6 cellular contexts compared by ENCODE assay signal in the genomic region with DNA sequence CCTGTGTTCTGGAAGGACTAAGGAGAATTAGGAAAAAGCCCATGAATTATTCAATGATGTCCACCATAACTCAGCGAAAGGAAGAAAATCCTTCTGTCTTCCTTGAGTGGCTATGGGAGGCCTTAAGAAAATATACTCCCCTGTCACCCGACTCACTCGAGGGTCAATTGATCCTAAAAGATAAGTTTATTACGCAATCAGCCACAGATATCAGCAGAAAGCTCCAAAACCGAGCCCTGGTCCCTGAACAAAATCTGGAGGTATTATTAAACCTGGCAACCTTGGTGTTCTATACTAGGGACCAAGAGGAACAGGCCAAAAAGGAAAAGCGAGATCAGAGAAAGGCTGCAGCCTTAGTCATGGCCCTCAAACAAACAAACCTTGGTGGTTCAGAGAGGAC. TPM values are rescaled to one million over a fixed set of nuclear protein-coding genes. Genes with fewer than 3 reads are reported as not detected.
DNase-seq lines count a peak whose midpoint lies in the region; ATAC-seq, FAIRE-seq and TF ChIP-seq lines count a peak whose summit lies in the region.
"Not testable (repeated sequence)": the region's sequence is repeated elsewhere in the genome, so short reads cannot be mapped to it uniquely, and the experiment has no call there.

No MANE protein-coding gene starts in this region.

- H3K4me3 Mint-ChIP-seq in endodermal cell, result peak overlapping the region; percentile 5

- TF ChIP-seq CTCF in IMR-90 (conservative IDR thresholded peaks at IDR 0.05; ENCODE audit: low read depth, low read length); K562 (IDR thresholded peaks at IDR 0.05 in 2 of 3, conservative IDR thresholded peaks at IDR 0.05 in 1 of 3; ENCODE audit: insufficient read depth in 2 of 3, low read depth in 1 of 3, low read length in 3 of 3); endodermal cell (conservative IDR thresholded peaks at IDR 0.05); HepG2 (CRISPR knock-in tag; IDR thresholded peaks at IDR 0.05): not testable (repeated sequence)

- not testable (repeated sequence) for H2AK9ac ChIP-seq in IMR-90 (replicated peaks; ENCODE audit: low read depth, low read length, poor library complexity)

- not testable (repeated sequence) for ATAC-seq in IMR-90 (ENCODE audit: low read depth); K562; HepG2

- H3K14ac ChIP-seq in IMR-90 (replicated peaks; ENCODE audit: low read depth, low read length), result not testable (repeated sequence)

- whole genome bisulfite sequencing in IMR-90 (ENCODE audit: extremely low coverage in 2 of 2, insufficient read length in 1 of 2), 2 experiments, result 78% methylated on average over 3 of the region's 6 CpGs; no CpG with 5 or more reads in 1 of the 2 experiments
- 15% methylated on average over 5 of the region's 6 CpGs for WGBS in K562 (ENCODE audit: insufficient coverage, low coverage, missing lambda C conversion rate)
- 83 to 86% methylated on average over 2 to 6 of the region's 6 CpGs for WGBS in endodermal cell (ENCODE audit: insufficient coverage in 1 of 2, insufficient read length in 1 of 2), 2 experiments
- WGBS in HepG2 (ENCODE audit: low lambda C conversion rate), result 67% methylated on average over 6 of the region's 6 CpGs
- no CpG with 5 or more reads among the region's 6 CpGs for WGBS in mesendoderm (ENCODE audit: extremely low coverage, insufficient coverage, low lambda C conversion rate)

- not testable (repeated sequence) for TF ChIP-seq EP300 in Ishikawa (IDR thresholded peaks at IDR 0.05; ENCODE audit: borderline replicate concordance); K562 (IDR thresholded peaks at IDR 0.05; ENCODE audit: low read length); HepG2 (IDR thresholded peaks at IDR 0.05; ENCODE audit: low read depth in 2 of 2, low read length in 2 of 2); HepG2 (CRISPR knock-in tag; IDR thresholded peaks at IDR 0.05; ENCODE audit: borderline replicate concordance)

- H3K18ac ChIP-seq in IMR-90 (ENCODE audit: low read depth, low read length); mesendoderm (ENCODE audit: low read length): not testable (repeated sequence)

- not testable (repeated sequence) for H4K20me1 ChIP-seq in IMR-90 (ENCODE audit: insufficient read depth, low read length); K562 (replicated peaks; ENCODE audit: control insufficient read depth, insufficient read depth, low read length); HepG2 (ENCODE audit: insufficient read depth, low read length)

- H3K27me3 Mint-ChIP-seq in endodermal cell (ENCODE audit: insufficient read depth), result not testable (repeated sequence)

- not testable (repeated sequence) for H2BK15ac ChIP-seq in IMR-90 (ENCODE audit: low read depth, low read length); mesendoderm (replicated peaks; ENCODE audit: low read depth)

- H3K79me1 ChIP-seq in IMR-90 (ENCODE audit: low read depth in 1 of 2, low read length in 2 of 2); mesendoderm (ENCODE audit: low read length): not testable (repeated sequence)

- H4K5ac ChIP-seq in IMR-90 (ENCODE audit: low read depth, low read length); mesendoderm (ENCODE audit: low read length): not testable (repeated sequence)

- H3K4me2 ChIP-seq in IMR-90 (ENCODE audit: low read depth, low read length); K562 (ENCODE audit: insufficient read depth, low read length); mesendoderm (ENCODE audit: low read length): not testable (repeated sequence)
- 0 out of 2 replicates have a peak overlapping the region, but pooled peaks have one; percentile 2 for H3K4me2 ChIP-seq in HepG2 (ENCODE audit: low read depth, low read length)

- H3K9me3 Mint-ChIP-seq in endodermal cell, result peaks cover 11% of the 10 kb centered on the region

- POLR2A ChIA-PET in IMR-90 (lab: Charles Lee; ENCODE audit: unreplicated experiment); K562 (lab: Yijun Ruan, JAX); HepG2 (lab: Yijun Ruan, JAX): not testable (repeated sequence)

- not testable (repeated sequence) for H3K4ac ChIP-seq in IMR-90 (ENCODE audit: low read depth, low read length)
- H3K4ac ChIP-seq in mesendoderm (ENCODE audit: low read depth, low read length), result peak overlapping the region; percentile 65

- H2AFZ ChIP-seq in IMR-90 (replicated peaks; ENCODE audit: low read length, poor library complexity); K562 (ENCODE audit: low read depth, low read length); HepG2 (ENCODE audit: low read length): not testable (repeated sequence)

- not testable (repeated sequence) for FAIRE-seq in K562 (lab: Jason Lieb, UNC); HepG2 (lab: Jason Lieb, UNC)

- H3K56ac ChIP-seq in IMR-90 (ENCODE audit: extremely low read depth, insufficient read depth, low read length); mesendoderm (ENCODE audit: low read length): not testable (repeated sequence)

- H3K27ac Mint-ChIP-seq in endodermal cell, result peak overlapping the region; percentile 36

- not testable (repeated sequence) for H2BK5ac ChIP-seq in IMR-90 (ENCODE audit: low read depth, low read length, poor library complexity, severe bottlenecking); mesendoderm (ENCODE audit: low read length)

- dilution Hi-C loops in IMR-90 (cut with HindIII; ENCODE audit: low sequenced_read_pairs, unreplicated experiment), result not testable (repeated sequence)

- H3K4me1 Mint-ChIP-seq in endodermal cell, result peaks cover 53% of the 10 kb centered on the region

- not testable (repeated sequence) for H3K79me2 ChIP-seq in K562 (ENCODE audit: control insufficient read depth, insufficient read depth, low read length); HepG2 (ENCODE audit: insufficient read depth, low read length); mesendoderm (ENCODE audit: control insufficient read depth, insufficient read depth, low read length)

- H3K9me1 ChIP-seq in IMR-90 (ENCODE audit: insufficient read depth, low read length); K562 (ENCODE audit: control insufficient read depth, insufficient read depth, low read length): not testable (repeated sequence)

- CTCF ChIA-PET in IMR-90 (lab: Yijun Ruan, JAX); K562 (lab: Yijun Ruan, JAX; ENCODE audit: low intra/inter-chr PET ratio); HepG2 (lab: Yijun Ruan, JAX; ENCODE audit: low intra/inter-chr PET ratio, low total read pairs): not testable (repeated sequence)

- not testable (repeated sequence) for H3K4me1 ChIP-seq in IMR-90 (ENCODE audit: control insufficient read depth, insufficient read depth, low read length); K562 (replicated peaks in 1 of 2; ENCODE audit: control insufficient read depth in 2 of 2, insufficient read depth in 2 of 2, low read length in 2 of 2); mesendoderm (ENCODE audit: control insufficient read depth, low read depth, low read length)
- H3K4me1 ChIP-seq in endodermal cell (ENCODE audit: control insufficient read depth, insufficient read depth, low read length) (peaks cover 21% of the 10 kb centered on the region), HepG2 (ENCODE audit: insufficient read depth, low read length) (peaks cover 51% of the 10 kb centered on the region)

- not testable (repeated sequence) for H3K27me3 ChIP-seq in IMR-90 (ENCODE audit: control insufficient read depth, insufficient read depth, low read length); K562 (ENCODE audit: control insufficient read depth in 2 of 2, insufficient read depth in 2 of 2, low read length in 2 of 2); endodermal cell (ENCODE audit: control insufficient read depth, insufficient read depth, low read length, poor library complexity, severe bottlenecking); HepG2 (ENCODE audit: control insufficient read depth in 1 of 2, insufficient read depth in 2 of 2, low read length in 2 of 2); mesendoderm (ENCODE audit: insufficient read depth, low read length, poor library complexity)

- intact Hi-C loops in IMR-90 (cut with micrococcal nuclease); K562 (cut with micrococcal nuclease); HepG2 (cut with micrococcal nuclease; ENCODE audit: unreplicated experiment): not testable (repeated sequence)

- H3K36me3 Mint-ChIP-seq in endodermal cell (ENCODE audit: low read depth), result not testable (repeated sequence)

- DNase-seq in IMR-90; K562 (ENCODE audit: extremely low read depth in 1 of 4, low spot score in 3 of 4); endodermal cell; HepG2 (ENCODE audit: low spot score); mesendoderm: not testable (repeated sequence)

- not testable (repeated sequence) for H4K8ac ChIP-seq in IMR-90 (ENCODE audit: low read depth in 2 of 2, low read length in 2 of 2); mesendoderm (ENCODE audit: low read depth, low read length)

- BruUV-seq in IMR-90 (replicated peaks; lab: Mats Ljungman, UMichigan); K562 (replicated peaks; lab: Mats Ljungman, UMichigan); HepG2 (replicated peaks; lab: Mats Ljungman, UMichigan): not testable (repeated sequence)

- in situ Hi-C loops in IMR-90 (cut with MboI; ENCODE audit: low sequenced_read_pairs); K562 (cut with MboI); HepG2 (cut with HindIII; ENCODE audit: extremely low pct_ligation_motif_present, low pct_unique_long_range_greater_than_20kb): not testable (repeated sequence)

- not testable (repeated sequence) for H3K27ac ChIP-seq in IMR-90 (ENCODE audit: insufficient read depth, low read length); K562 (ENCODE audit: extremely low read depth, low read depth, low read length); endodermal cell (ENCODE audit: low read depth, low read length); HepG2 (ENCODE audit: extremely low read length, insufficient read depth, low read length); mesendoderm (ENCODE audit: low read depth, low read length)

- H3K23ac ChIP-seq in IMR-90 (ENCODE audit: low read depth, low read length); mesendoderm (ENCODE audit: low read length): not testable (repeated sequence)

- not testable (repeated sequence) for H3K4me3 ChIP-seq in IMR-90 (ENCODE audit: insufficient read depth, low read depth, low read length); K562; HepG2 (replicated peaks in 1 of 3; ENCODE audit: insufficient read depth in 1 of 3, low read depth in 2 of 3, low read length in 3 of 3); mesendoderm (ENCODE audit: low read length)
- peak overlapping the region; percentile 15 for H3K4me3 ChIP-seq in endodermal cell (ENCODE audit: low read length)

- H4K91ac ChIP-seq in IMR-90 (ENCODE audit: insufficient read depth, low read depth, low read length), result not testable (repeated sequence)

- not testable (repeated sequence) for H3K36me3 ChIP-seq in IMR-90 (ENCODE audit: control insufficient read depth, insufficient read depth, low read length); K562 (ENCODE audit: control insufficient read depth, insufficient read depth, low read length); endodermal cell (ENCODE audit: control insufficient read depth, insufficient read depth, low read length); HepG2 (replicated peaks in 1 of 2; ENCODE audit: control insufficient read depth in 1 of 2, insufficient read depth in 2 of 2, low read length in 2 of 2); mesendoderm (ENCODE audit: control insufficient read depth, insufficient read depth, low read length)

- not testable (repeated sequence) for TF ChIP-seq POLR2A in IMR-90 (IDR thresholded peaks at IDR 0.05; ENCODE audit: low read depth, low read length); K562 (conservative IDR thresholded peaks at IDR 0.05); HepG2 (IDR thresholded peaks at IDR 0.05; ENCODE audit: insufficient read depth in 1 of 2, low read depth in 2 of 2, low read length in 2 of 2)

- not testable (repeated sequence) for H3K9ac ChIP-seq in IMR-90 (ENCODE audit: low read depth, low read length); K562 (ENCODE audit: insufficient read depth in 1 of 2, low read depth in 2 of 2, low read length in 2 of 2); endodermal cell (ENCODE audit: extremely low read depth, low read length, poor library complexity, severe bottlenecking); HepG2 (ENCODE audit: insufficient read depth, low read depth, low read length); mesendoderm (ENCODE audit: low read length)

- TF ChIP-seq RAD21 in IMR-90 (IDR thresholded peaks at IDR 0.05; ENCODE audit: low read length); Ishikawa (IDR thresholded peaks at IDR 0.05; ENCODE audit: low read depth); K562 (CRISPR knock-in tag; conservative IDR thresholded peaks at IDR 0.05 in 1 of 2, IDR thresholded peaks at IDR 0.05 in 1 of 2); HepG2 (CRISPR knock-in tag; IDR thresholded peaks at IDR 0.05): not testable (repeated sequence)

- not testable (repeated sequence) for H2BK20ac ChIP-seq in IMR-90 (ENCODE audit: low read depth, low read length)

- H3K9me3 ChIP-seq in IMR-90 (ENCODE audit: control insufficient read depth, insufficient read depth, low read length); K562 (replicated peaks; ENCODE audit: control insufficient read depth, insufficient read depth, low read depth, low read length); endodermal cell (ENCODE audit: control insufficient read depth, low read length); HepG2 (ENCODE audit: low read length): not testable (repeated sequence)

- H2BK120ac ChIP-seq in IMR-90 (ENCODE audit: low read depth, low read length); mesendoderm (ENCODE audit: low read depth, low read length): not testable (repeated sequence)

- H2AK5ac ChIP-seq in IMR-90 (ENCODE audit: low read depth, low read length); mesendoderm (ENCODE audit: low read length): not testable (repeated sequence)

RNA-seq across cellular contexts. Expression of a gene that starts 6.5 kb away (rescaled TPM):
- 33.6 and 39.8 TPM in 2 replicates for total RNA-seq in IMR-90 (2012; rRNA removed)
- 30.5 and 37.4 TPM in 2 replicates for polyA plus RNA-seq in IMR-90 (2012; rRNA removed)
- 7.8 and 12.8 TPM in 2 replicates for polyA plus RNA-seq in IMR-90 (2012; cell fraction: cytosol; rRNA removed)
- 14.2 and 47.4 TPM in 2 replicates for polyA plus RNA-seq in IMR-90 (2012; cell fraction: nucleus; rRNA removed; ENCODE audit: low replicate concordance)
- total RNA-seq in K562 (2011; cell fraction: chromatin; rRNA removed; ENCODE audit: low replicate concordance), result 46.0 and 79.1 TPM in 2 replicates
- 10.5 and 14.6 TPM in 2 replicates for total RNA-seq in K562 (2011; cell fraction: nucleolus; rRNA removed)
- total RNA-seq in K562 (2011; cell fraction: nucleoplasm; rRNA removed), result 23.2 and 34.0 TPM in 2 replicates
- total RNA-seq in K562 (2014; rRNA removed), result 23.2 and 25.1 TPM in 2 replicates
- total RNA-seq in K562 (2014; rRNA removed; fragmentation: Illumina TruSeq; extraction: Trizol), result 19.3 and 19.8 TPM in 2 replicates
- total RNA-seq in K562 (2015; rRNA removed; fragmentation: Illumina TruSeq; extraction: Trizol), result 17.4 and 18.4 TPM in 2 replicates
- 38.0 and 39.4 TPM in 2 replicates for total RNA-seq in K562 (2021)
- 17.5 and 20.4 TPM in 2 replicates for polyA plus RNA-seq in K562 (2011; rRNA removed)
- 23.3 and 24.7 TPM in 2 replicates for polyA plus RNA-seq in K562 (2011; cell fraction: cytosol; rRNA removed)
- polyA plus RNA-seq in K562 (2011; cell fraction: nucleus; rRNA removed), result 29.9 and 30.3 TPM in 2 replicates
- polyA plus RNA-seq in K562 (2012), result 17.0 and 22.7 TPM in 2 replicates
- 29.2 and 38.4 TPM in 2 replicates for polyA plus RNA-seq in K562 (2014; fragmentation: Illumina TruSeq; extraction: Trizol)
- 10 to 100 TPM; 15.8 to 24.6 TPM for polyA plus RNA-seq in K562 (2014; fragmentation: Nextera tagmentation; extraction: Ambion mirVana)
- 22.5 and 25.7 TPM in 2 replicates for polyA plus RNA-seq in K562 (2014; rRNA removed)
- 73.5 and 78.5 TPM in 2 replicates for polyA minus RNA-seq in K562 (2011; rRNA and poly(A)+ RNA removed)
- 22.1 and 25.6 TPM in 2 replicates for polyA minus RNA-seq in K562 (2011; cell fraction: cytosol; rRNA and poly(A)+ RNA removed)
- 10.9 and 32.5 TPM in 2 replicates for polyA minus RNA-seq in K562 (2011; cell fraction: nucleus; rRNA and poly(A)+ RNA removed)
- total RNA-seq in endodermal cell, result 10 to 100 TPM; 70.5 to 93.6 TPM
- polyA plus RNA-seq in endodermal cell (2013, experiment 1 of 2), result 38.1 TPM
- 37.3 TPM for polyA plus RNA-seq in endodermal cell (2013, experiment 2 of 2)
- 57.7 and 84.4 TPM in 2 replicates for total RNA-seq in HepG2 (2016; rRNA removed; fragmentation: Illumina TruSeq; extraction: Trizol)
- total RNA-seq in HepG2 (2016; cell fraction: cytosol; rRNA removed; fragmentation: Illumina TruSeq; extraction: Trizol; ENCODE audit: low read depth), result 9.5 and 11.1 TPM in 2 replicates
- 61.6 and 82.9 TPM in 2 replicates for total RNA-seq in HepG2 (2016; cell fraction: insoluble cytoplasmic fraction; rRNA removed; fragmentation: Illumina TruSeq; extraction: Trizol)
- 21.4 and 27.3 TPM in 2 replicates for total RNA-seq in HepG2 (2016; cell fraction: membrane; rRNA removed; fragmentation: Illumina TruSeq; extraction: Trizol)
- total RNA-seq in HepG2 (2016; cell fraction: nucleus; rRNA removed; fragmentation: Illumina TruSeq; extraction: Trizol), result 37.5 and 40.7 TPM in 2 replicates
- polyA plus RNA-seq in HepG2 (2011; rRNA removed), result 27.2 and 32.3 TPM in 2 replicates
- 20.8 and 24.8 TPM in 2 replicates for polyA plus RNA-seq in HepG2 (2011; cell fraction: cytosol; rRNA removed)
- 26.2 and 30.7 TPM in 2 replicates for polyA plus RNA-seq in HepG2 (2011; cell fraction: nucleus; rRNA removed)
- polyA plus RNA-seq in HepG2 (2012), result 29.8 and 41.2 TPM in 2 replicates
- 2.7 and 3.6 TPM in 2 replicates for polyA plus RNA-seq in HepG2 (2016; cell fraction: cytosol; fragmentation: Illumina TruSeq; extraction: Trizol; ENCODE audit: low read depth)
- 75.5 and 79.2 TPM in 2 replicates for polyA plus RNA-seq in HepG2 (2016; cell fraction: insoluble cytoplasmic fraction; fragmentation: Illumina TruSeq; extraction: Trizol; ENCODE audit: low read depth)
- 7.8 and 9.4 TPM in 2 replicates for polyA plus RNA-seq in HepG2 (2016; cell fraction: membrane; fragmentation: Illumina TruSeq; extraction: Trizol; ENCODE audit: low read depth)
- 34.9 and 41.1 TPM in 2 replicates for polyA plus RNA-seq in HepG2 (2016; cell fraction: nucleus; fragmentation: Illumina TruSeq; extraction: Trizol; ENCODE audit: insufficient read depth, low read depth)
- polyA minus RNA-seq in HepG2 (2011; rRNA and poly(A)+ RNA removed; ENCODE audit: low replicate concordance), result 110 and 131 TPM in 2 replicates
- polyA minus RNA-seq in HepG2 (2011; cell fraction: cytosol; rRNA and poly(A)+ RNA removed), result 45.9 and 60.1 TPM in 2 replicates
- 47.7 and 48.2 TPM in 2 replicates for polyA minus RNA-seq in HepG2 (2011; cell fraction: nucleus; rRNA and poly(A)+ RNA removed)
- 67.6 TPM for polyA plus RNA-seq in mesendoderm (2013, experiment 1 of 2)
- 67.2 TPM for polyA plus RNA-seq in mesendoderm (2013, experiment 2 of 2)

RNA-seq across cellular contexts. Expression of a gene that starts 13.4 kb away (rescaled TPM):
- 59.9 and 64.4 TPM in 2 replicates for total RNA-seq in IMR-90 (2012; rRNA removed)
- 36.8 and 39.0 TPM in 2 replicates for polyA plus RNA-seq in IMR-90 (2012; rRNA removed)
- 11.1 and 17.7 TPM in 2 replicates for polyA plus RNA-seq in IMR-90 (2012; cell fraction: cytosol; rRNA removed)
- polyA plus RNA-seq in IMR-90 (2012; cell fraction: nucleus; rRNA removed; ENCODE audit: low replicate concordance), result 4.8 and 25.7 TPM in 2 replicates
- 20.9 and 35.4 TPM in 2 replicates for total RNA-seq in K562 (2011; cell fraction: chromatin; rRNA removed; ENCODE audit: low replicate concordance)
- total RNA-seq in K562 (2011; cell fraction: nucleolus; rRNA removed), result 12.2 and 13.3 TPM in 2 replicates
- 18.7 and 24.8 TPM in 2 replicates for total RNA-seq in K562 (2011; cell fraction: nucleoplasm; rRNA removed)
- 43.0 and 44.0 TPM in 2 replicates for total RNA-seq in K562 (2014; rRNA removed)
- total RNA-seq in K562 (2014; rRNA removed; fragmentation: Illumina TruSeq; extraction: Trizol), result 50.5 and 59.0 TPM in 2 replicates
- 49.1 and 51.2 TPM in 2 replicates for total RNA-seq in K562 (2015; rRNA removed; fragmentation: Illumina TruSeq; extraction: Trizol)
- 50.8 and 51.2 TPM in 2 replicates for total RNA-seq in K562 (2021)
- 51.1 and 74.3 TPM in 2 replicates for polyA plus RNA-seq in K562 (2011; rRNA removed)
- 37.0 and 50.9 TPM in 2 replicates for polyA plus RNA-seq in K562 (2011; cell fraction: cytosol; rRNA removed)
- 25.1 and 37.5 TPM in 2 replicates for polyA plus RNA-seq in K562 (2011; cell fraction: nucleus; rRNA removed)
- polyA plus RNA-seq in K562 (2012), result 36.2 and 42.5 TPM in 2 replicates
- 49.9 and 54.6 TPM in 2 replicates for polyA plus RNA-seq in K562 (2014; fragmentation: Illumina TruSeq; extraction: Trizol)
- polyA plus RNA-seq in K562 (2014; fragmentation: Nextera tagmentation; extraction: Ambion mirVana), result 10 to 100 TPM; 11.2 to 15.4 TPM
- 42.6 and 43.3 TPM in 2 replicates for polyA plus RNA-seq in K562 (2014; rRNA removed)
- 81.7 and 93.1 TPM in 2 replicates for polyA minus RNA-seq in K562 (2011; rRNA and poly(A)+ RNA removed)
- 28.6 and 37.4 TPM in 2 replicates for polyA minus RNA-seq in K562 (2011; cell fraction: cytosol; rRNA and poly(A)+ RNA removed)
- polyA minus RNA-seq in K562 (2011; cell fraction: nucleus; rRNA and poly(A)+ RNA removed), result 13.1 and 27.3 TPM in 2 replicates
- total RNA-seq in endodermal cell, result 10 to 100 TPM; 96.6 to 98.9 TPM
- polyA plus RNA-seq in endodermal cell (2013, experiment 1 of 2), result 73.9 TPM
- polyA plus RNA-seq in endodermal cell (2013, experiment 2 of 2), result 69.9 TPM
- total RNA-seq in HepG2 (2016; rRNA removed; fragmentation: Illumina TruSeq; extraction: Trizol), result 62.4 and 71.8 TPM in 2 replicates
- total RNA-seq in HepG2 (2016; cell fraction: cytosol; rRNA removed; fragmentation: Illumina TruSeq; extraction: Trizol; ENCODE audit: low read depth), result 8.5 and 9.5 TPM in 2 replicates
- 61.6 and 74.1 TPM in 2 replicates for total RNA-seq in HepG2 (2016; cell fraction: insoluble cytoplasmic fraction; rRNA removed; fragmentation: Illumina TruSeq; extraction: Trizol)
- total RNA-seq in HepG2 (2016; cell fraction: membrane; rRNA removed; fragmentation: Illumina TruSeq; extraction: Trizol), result 20.8 and 21.4 TPM in 2 replicates
- 36.7 and 40.4 TPM in 2 replicates for total RNA-seq in HepG2 (2016; cell fraction: nucleus; rRNA removed; fragmentation: Illumina TruSeq; extraction: Trizol)
- 30.2 and 35.7 TPM in 2 replicates for polyA plus RNA-seq in HepG2 (2011; rRNA removed)
- 25.1 and 34.5 TPM in 2 replicates for polyA plus RNA-seq in HepG2 (2011; cell fraction: cytosol; rRNA removed)
- polyA plus RNA-seq in HepG2 (2011; cell fraction: nucleus; rRNA removed), result 15.4 and 17.1 TPM in 2 replicates
- 32.4 and 37.2 TPM in 2 replicates for polyA plus RNA-seq in HepG2 (2012)
- 3.7 and 3.9 TPM in 2 replicates for polyA plus RNA-seq in HepG2 (2016; cell fraction: cytosol; fragmentation: Illumina TruSeq; extraction: Trizol; ENCODE audit: low read depth)
- polyA plus RNA-seq in HepG2 (2016; cell fraction: insoluble cytoplasmic fraction; fragmentation: Illumina TruSeq; extraction: Trizol; ENCODE audit: low read depth), result 61.3 and 62.2 TPM in 2 replicates
- polyA plus RNA-seq in HepG2 (2016; cell fraction: membrane; fragmentation: Illumina TruSeq; extraction: Trizol; ENCODE audit: low read depth), result 10.4 and 11.4 TPM in 2 replicates
- 40.7 and 46.5 TPM in 2 replicates for polyA plus RNA-seq in HepG2 (2016; cell fraction: nucleus; fragmentation: Illumina TruSeq; extraction: Trizol; ENCODE audit: insufficient read depth, low read depth)
- 35.0 and 101 TPM in 2 replicates for polyA minus RNA-seq in HepG2 (2011; rRNA and poly(A)+ RNA removed; ENCODE audit: low replicate concordance)
- 29.6 and 29.9 TPM in 2 replicates for polyA minus RNA-seq in HepG2 (2011; cell fraction: cytosol; rRNA and poly(A)+ RNA removed)
- polyA minus RNA-seq in HepG2 (2011; cell fraction: nucleus; rRNA and poly(A)+ RNA removed), result 36.1 and 39.2 TPM in 2 replicates
- 71.3 TPM for polyA plus RNA-seq in mesendoderm (2013, experiment 1 of 2)
- polyA plus RNA-seq in mesendoderm (2013, experiment 2 of 2), result 70.8 TPM
